In genomic region chr13:76331948-76332712, GRCh38 we compare ENCODE assay signal across 13 cellular contexts.
DNase-seq lines count a peak whose midpoint lies in the region; ATAC-seq and TF ChIP-seq lines count a peak whose summit lies in the region.
"Had no signal": no experiment of that assay in that cellular context is flagged by ENCODE, and none has a peak within 500 bp of the region (broad histone marks: within the 10 kb centered on the region; RNA-seq: fewer than 3 reads in every experiment).

No MANE protein-coding gene starts in this region.

- no peaks in the 10 kb centered on the region for H3K9me3 Mint-ChIP-seq in osteocyte (ENCODE audit: unreplicated experiment)
- H3K9me3 Mint-ChIP-seq: CD4-positive, alpha-beta T cell had no signal

- H3K27ac Mint-ChIP-seq in osteocyte (ENCODE audit: unreplicated experiment), result peak overlapping the region; percentile 68
- H3K27ac Mint-ChIP-seq: CD4-positive, alpha-beta T cell had no signal

- TF ChIP-seq POLR2A in heart left ventricle (IDR thresholded peaks at IDR 0.05), result no peak

- H3K27me3 ChIP-seq in MM.1S (replicated peaks; ENCODE audit: insufficient read depth, low read length) (no peaks in the 10 kb centered on the region), fibroblast of lung (ENCODE audit: control insufficient read depth, insufficient read depth, low read length) (no peaks in the 10 kb centered on the region), heart left ventricle (no peaks in the 10 kb centered on the region)

- H3K27ac ChIP-seq in MM.1S (ENCODE audit: low read length) (peak overlapping the region; percentile 57; the same call in 1 of the 2 replicates), fibroblast of lung (ENCODE audit: insufficient read depth, low read length) (no peak overlapping the region), heart left ventricle (no peak overlapping the region)

- H3K27me3 Mint-ChIP-seq in osteocyte (ENCODE audit: unreplicated experiment), result peaks cover 4% of the 10 kb centered on the region
- H3K27me3 Mint-ChIP-seq: CD4-positive, alpha-beta T cell had no signal

- WGBS in heart left ventricle, 4 donors, result 7 to 22% (median 17%) methylated on average over 1 of the region's 1 CpG

- H3K4me3 ChIP-seq in MM.1S (ENCODE audit: low read length) (no peak overlapping the region; the same call in 1 of the 2 replicates), fibroblast of lung (replicated peaks in 1 of 4; ENCODE audit: control extremely low read depth in 1 of 4, insufficient read depth in 1 of 4, low read depth in 3 of 4, low read length in 4 of 4) (no peak overlapping the region), heart left ventricle (no peak overlapping the region)

- no peaks in the 10 kb centered on the region for H3K36me3 ChIP-seq in MM.1S (replicated peaks; ENCODE audit: insufficient read depth, low read length)
- no peaks in the 10 kb centered on the region for H3K36me3 ChIP-seq in fibroblast of lung (ENCODE audit: control insufficient read depth, insufficient read depth, low read length)
- H3K36me3 ChIP-seq in heart left ventricle, result no peaks in the 10 kb centered on the region

- H3K4me1 Mint-ChIP-seq in osteocyte (ENCODE audit: unreplicated experiment), result peaks cover 22% of the 10 kb centered on the region

- no peaks in the 10 kb centered on the region for H3K36me3 Mint-ChIP-seq in osteocyte (ENCODE audit: unreplicated experiment)

- peak; percentile 85 for DNase-seq in MM.1S
- DNase-seq in OCI-M1 (lab: John Stamatoyannopoulos, UW), result peak; percentile 66
- DNase-seq in fibroblast of lung (ENCODE audit: low read depth in 2 of 2), result peak; percentile 42 to 86
- no peak for DNase-seq in osteocyte (ENCODE audit: extremely low spot score, unreplicated experiment)
- no peak for DNase-seq in activated T-cell treated with anti-CD3 and anti-CD28 coated beads for 4 hours
- no peak for DNase-seq in kidney glomerular epithelial cell (lab: John Stamatoyannopoulos, UW)
- no peak for DNase-seq in heart left ventricle
- DNase-seq: activated CD8-positive, alpha-beta memory T cell treated with anti-CD3 and anti-CD28 coated beads for 24 hours; activated gamma-delta T cell; caudate nucleus; CD4-positive, alpha-beta T cell; NCI-H187 treated with DMSO at 0.1 percent for 48 hours had no signal

- H3K9me3 ChIP-seq in MM.1S (replicated peaks; ENCODE audit: insufficient read depth, low read length), result no peaks in the 10 kb centered on the region
- H3K9me3 ChIP-seq in fibroblast of lung (ENCODE audit: control insufficient read depth, insufficient read depth, low read depth, low read length), result no peaks in the 10 kb centered on the region
- peaks cover 0 to 8% (median 0%) of the 10 kb centered on the region in 12 donors for H3K9me3 ChIP-seq in heart left ventricle

- TF ChIP-seq CTCF in MM.1S (IDR thresholded peaks at IDR 0.05; ENCODE audit: low read length) (no peak), fibroblast of lung (conservative IDR thresholded peaks at IDR 0.05 in 1 of 2, IDR thresholded peaks at IDR 0.05 in 1 of 2; ENCODE audit: low read depth in 1 of 2, low read length in 2 of 2) (no peak), osteocyte (IDR thresholded peaks at IDR 0.05) (no peak), heart left ventricle (IDR thresholded peaks at IDR 0.05) (no peak)

- H3K4me1 ChIP-seq in MM.1S (ENCODE audit: low read length) (peaks cover 29% of the 10 kb centered on the region), fibroblast of lung (ENCODE audit: control insufficient read depth, extremely low read depth, insufficient read depth, low read length) (no peaks in the 10 kb centered on the region), heart left ventricle (peaks cover 0 to 12% (median 5%) of the 10 kb centered on the region in 12 donors)

- H3K9me2 ChIP-seq in MM.1S (replicated peaks; ENCODE audit: insufficient read depth, low read length), result no peaks in the 10 kb centered on the region

- H4K20me1 ChIP-seq in MM.1S (ENCODE audit: insufficient read depth, low read length) (no peaks in the 10 kb centered on the region), fibroblast of lung (ENCODE audit: control insufficient read depth, extremely low read depth, insufficient read depth, low read length) (no peaks in the 10 kb centered on the region)

- H3K4me3 Mint-ChIP-seq in osteocyte (ENCODE audit: unreplicated experiment), result peak overlapping the region; percentile 6
- H3K4me3 Mint-ChIP-seq: CD4-positive, alpha-beta T cell had no signal

- H3K9ac ChIP-seq in MM.1S (ENCODE audit: low read length) (peak overlapping the region; percentile 2; the same call in 1 of the 2 replicates), fibroblast of lung (ENCODE audit: insufficient read depth, low read length) (no peak overlapping the region)

- H3F3A ChIP-seq in MM.1S (ENCODE audit: insufficient read depth, low read length), result peaks cover 16% of the 10 kb centered on the region

- H3K79me2 ChIP-seq in MM.1S (ENCODE audit: low read length), result no peaks in the 10 kb centered on the region
- H3K79me2 ChIP-seq in fibroblast of lung (ENCODE audit: control insufficient read depth, insufficient read depth, low read length), result no peaks in the 10 kb centered on the region

- peak overlapping the region; percentile 51; the same call in 1 of the 2 replicates for H2AFZ ChIP-seq in MM.1S (ENCODE audit: low read length)
- H2AFZ ChIP-seq in fibroblast of lung (ENCODE audit: low read length), result no peak overlapping the region

- H3K4me2 ChIP-seq in MM.1S (ENCODE audit: low read depth, low read length) (peak overlapping the region; percentile 66), fibroblast of lung (ENCODE audit: extremely low read depth, insufficient read depth, low read length) (no peak overlapping the region)

- no peak for ATAC-seq in HG02885 (IDR thresholded peaks at IDR 0.05; ENCODE audit: poor library complexity, unreplicated experiment)
- no peak for ATAC-seq in heart left ventricle

- intact Hi-C loops in heart left ventricle (cut with DNase I), result no loop called here

Comparison
In these comparisons a context has a peak if more than half of its experiments do, and no peak if none do; other contexts are left out.
1. DNase-seq: peak in MM.1S (single experiment), OCI-M1 (single experiment) and fibroblast of lung (2 of 2); none in osteocyte (single experiment), activated T-cell treated with anti-CD3 and anti-CD28 coated beads for 4 hours (single experiment), kidney glomerular epithelial cell (single experiment) and heart left ventricle (0 of 5).